ENCODE assay signal across 8 cellular contexts in the genomic region with DNA sequence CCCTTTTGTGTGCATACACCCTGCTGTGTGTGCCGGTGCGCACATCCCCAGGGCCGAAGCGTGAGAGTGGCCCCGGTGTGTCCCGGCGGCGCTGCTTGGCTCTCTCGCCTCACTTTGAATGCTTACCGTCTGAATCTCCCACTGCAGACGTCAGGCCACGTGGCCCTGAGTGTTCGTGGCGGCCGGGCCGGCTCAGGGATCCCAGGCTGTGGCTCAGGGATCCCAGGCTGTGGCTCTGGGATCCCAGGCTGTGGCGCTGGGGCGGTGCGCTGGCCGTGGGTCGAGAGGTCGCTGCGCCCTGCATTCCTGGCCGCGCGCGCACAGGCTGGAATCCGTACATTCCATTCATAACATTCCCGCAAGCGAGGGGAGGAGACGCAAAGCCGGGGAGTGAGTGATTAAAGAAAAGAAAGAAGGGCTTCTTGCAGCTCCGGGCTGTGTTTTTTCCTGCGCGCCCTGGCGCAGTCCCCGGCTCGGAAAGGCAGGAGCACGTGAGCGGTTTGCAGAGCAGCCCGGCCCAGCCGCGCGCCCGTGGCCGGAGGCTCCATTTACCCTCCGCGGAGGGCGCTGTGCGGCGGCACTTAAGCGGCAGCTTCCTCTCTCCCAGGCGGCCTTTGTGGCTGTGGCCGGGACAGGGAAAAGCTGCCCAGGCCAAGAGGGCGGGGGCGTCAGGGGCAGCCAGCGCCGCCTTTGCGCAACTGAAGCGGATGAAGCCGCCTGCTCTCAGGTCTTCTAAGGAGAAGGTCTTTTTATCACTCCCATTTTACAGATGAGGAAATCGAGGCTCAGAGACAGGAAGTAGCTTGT.
DNase-seq lines count a peak whose midpoint lies in the region; ATAC-seq and TF ChIP-seq lines count a peak whose summit lies in the region.

No MANE protein-coding gene starts in this region.

- peak; percentile 67 to 74 for TF ChIP-seq POLR2A in gastroesophageal sphincter (IDR thresholded peaks at IDR 0.05)

- H2BK120ac ChIP-seq in neuronal stem cell (ENCODE audit: low read depth, low read length) = peak overlapping the region; percentile 97

- H3K18ac ChIP-seq in neuronal stem cell (ENCODE audit: low read length) = peak overlapping the region; percentile 96

- DNase-seq in GM04504 (ENCODE audit: low read depth) (peak; percentile 85), SW480 (ENCODE audit: low spot score) (peak; percentile 88), neuronal stem cell (ENCODE audit: low spot score) (peak; percentile 93)
- DNase-seq in activated CD4-positive, CD25-positive, alpha-beta regulatory T cell treated with anti-CD3 and anti-CD28 coated beads, Interleukin-2, amount 50 U/mL, for 72 hours = no peak
- no peak for DNase-seq in effector memory CD8-positive, alpha-beta T cell

- H3K27me3 ChIP-seq in gastroesophageal sphincter (no peaks in the 10 kb centered on the region), neuronal stem cell (ENCODE audit: control insufficient read depth in 3 of 3, insufficient read depth in 3 of 3, low read depth in 1 of 3, low read length in 3 of 3) (no peaks in the 10 kb centered on the region)

- H2BK12ac ChIP-seq in neuronal stem cell (ENCODE audit: low read length) = peak overlapping the region; percentile 25

- H3K79me1 ChIP-seq in neuronal stem cell (ENCODE audit: low read depth, low read length) = no peaks in the 10 kb centered on the region

- H3K9me3 Mint-ChIP-seq in effector memory CD8-positive, alpha-beta T cell = no peaks in the 10 kb centered on the region
- H3K9me3 Mint-ChIP-seq in activated T-helper 17 cell treated with anti-CD3 and anti-CD28 coated beads, Interleukin-2, amount 50 U/mL, for 72 hours = no peaks in the 10 kb centered on the region

- H2BK5ac ChIP-seq in neuronal stem cell (ENCODE audit: low read length) = peak overlapping the region; percentile 79

- peaks cover 64 to 82% of the 10 kb centered on the region in 2 donors for H3K27me3 Mint-ChIP-seq in effector memory CD8-positive, alpha-beta T cell
- H3K27me3 Mint-ChIP-seq in activated T-helper 17 cell treated with anti-CD3 and anti-CD28 coated beads, Interleukin-2, amount 50 U/mL, for 72 hours = peaks cover 30% of the 10 kb centered on the region

- peak overlapping the region; percentile 77 for H4K8ac ChIP-seq in neuronal stem cell (ENCODE audit: low read depth, low read length)

- H3K9me3 ChIP-seq in gastroesophageal sphincter (no peaks in the 10 kb centered on the region), neuronal stem cell (replicated peaks in 1 of 2; ENCODE audit: control insufficient read depth in 2 of 2, insufficient read depth in 1 of 2, low read depth in 1 of 2, low read length in 2 of 2) (no peaks in the 10 kb centered on the region)

- peak; percentile 83 for ATAC-seq in gastroesophageal sphincter
- no peak for ATAC-seq in effector memory CD8-positive, alpha-beta T cell (replicated peaks)
- no peak for ATAC-seq in activated T-helper 17 cell treated with anti-CD3 and anti-CD28 coated beads, Interleukin-2, amount 50 U/mL, for 72 hours (replicated peaks)
- ATAC-seq in GM21423 (IDR thresholded peaks at IDR 0.05; ENCODE audit: unreplicated experiment) = no peak

- peak overlapping the region; percentile 85 for H3K9ac ChIP-seq in neuronal stem cell (ENCODE audit: low read depth, low read length, poor library complexity)

- TF ChIP-seq EP300 in gastroesophageal sphincter (IDR thresholded peaks at IDR 0.05) = no peak

- H3K4me1 Mint-ChIP-seq in effector memory CD8-positive, alpha-beta T cell (ENCODE audit: low read depth in 2 of 2) = peaks cover 0 to 2% of the 10 kb centered on the region in 2 donors
- H3K4me1 Mint-ChIP-seq in activated T-helper 17 cell treated with anti-CD3 and anti-CD28 coated beads, Interleukin-2, amount 50 U/mL, for 72 hours = no peaks in the 10 kb centered on the region

- peaks cover 5 to 79% (median 33%) of the 10 kb centered on the region in 3 donors for H3K4me1 ChIP-seq in gastroesophageal sphincter
- H3K4me1 ChIP-seq in neuronal stem cell (ENCODE audit: control insufficient read depth in 2 of 2, insufficient read depth in 1 of 2, low read depth in 1 of 2, low read length in 2 of 2) = peaks cover 14 to 21% of the 10 kb centered on the region in 2 donors

- no peak overlapping the region for H3K4ac ChIP-seq in neuronal stem cell (ENCODE audit: low read length)

- H3K4me2 ChIP-seq in neuronal stem cell (ENCODE audit: insufficient read depth, low read length, poor library complexity, severe bottlenecking) = peak overlapping the region; percentile 52

- peak overlapping the region; percentile 96 for H2BK15ac ChIP-seq in neuronal stem cell (ENCODE audit: low read length)

- peak overlapping the region; percentile 86 to 96 (median 94) for H3K27ac ChIP-seq in gastroesophageal sphincter
- peak overlapping the region; percentile 96 for H3K27ac ChIP-seq in neuronal stem cell (replicated peaks; ENCODE audit: low read length)

- H3K36me3 Mint-ChIP-seq in effector memory CD8-positive, alpha-beta T cell (ENCODE audit: insufficient read depth) = no peaks in the 10 kb centered on the region
- no peaks in the 10 kb centered on the region for H3K36me3 Mint-ChIP-seq in activated T-helper 17 cell treated with anti-CD3 and anti-CD28 coated beads, Interleukin-2, amount 50 U/mL, for 72 hours (ENCODE audit: low read depth)

- H2AK5ac ChIP-seq in neuronal stem cell (ENCODE audit: low read depth, low read length) = peak overlapping the region; percentile 93

- H3K14ac ChIP-seq in neuronal stem cell (ENCODE audit: low read length) = no peak overlapping the region

- peak overlapping the region; percentile 31 for H3K23ac ChIP-seq in neuronal stem cell (ENCODE audit: low read depth, low read length, poor library complexity)

- peak overlapping the region; percentile 90 for H4K91ac ChIP-seq in neuronal stem cell (ENCODE audit: low read depth, low read length, poor library complexity)

- H3K36me3 ChIP-seq in gastroesophageal sphincter = no peaks in the 10 kb centered on the region
- H3K36me3 ChIP-seq in neuronal stem cell (replicated peaks in 1 of 2; ENCODE audit: control insufficient read depth in 2 of 2, insufficient read depth in 2 of 2, low read length in 2 of 2) = no peaks in the 10 kb centered on the region

- H3K4me3 Mint-ChIP-seq in effector memory CD8-positive, alpha-beta T cell = no peak overlapping the region
- H3K4me3 Mint-ChIP-seq in activated T-helper 17 cell treated with anti-CD3 and anti-CD28 coated beads, Interleukin-2, amount 50 U/mL, for 72 hours = no peak overlapping the region

- peak overlapping the region; percentile 91 for H2AFZ ChIP-seq in neuronal stem cell (ENCODE audit: low read length)

- WGBS in gastroesophageal sphincter (ENCODE audit: low coverage in 1 of 2), 2 donors = 0 to 1% methylated on average over 13 to 20 of the region's 62 CpGs
- no CpG with 5 or more reads among the region's 62 CpGs for WGBS in neuronal stem cell (ENCODE audit: extremely low coverage in 2 of 2, insufficient read length in 2 of 2, insufficient replicate concordance in 1 of 2), 2 donors

- H3K27ac Mint-ChIP-seq in effector memory CD8-positive, alpha-beta T cell = no peak overlapping the region
- no peak overlapping the region for H3K27ac Mint-ChIP-seq in activated T-helper 17 cell treated with anti-CD3 and anti-CD28 coated beads, Interleukin-2, amount 50 U/mL, for 72 hours

- H3K4me3 ChIP-seq in gastroesophageal sphincter (peak overlapping the region in 1 of 2 donors; percentile 40), neuronal stem cell (ENCODE audit: low read length in 2 of 2) (peak overlapping the region; percentile 38 to 64)

- TF ChIP-seq CTCF in gastroesophageal sphincter (IDR thresholded peaks at IDR 0.05) = peak in 3 of 4 experiments; percentile 24 to 43 (median 32)

Comparison
In these comparisons a context has a peak if more than half of its experiments do, and no peak if none do; other contexts are left out.
1. DNase-seq: peak in GM04504 (single experiment), SW480 (single experiment) and neuronal stem cell (single experiment); none in activated CD4-positive, CD25-positive, alpha-beta regulatory T cell treated with anti-CD3 and anti-CD28 coated beads, Interleukin-2, amount 50 U/mL, for 72 hours (single experiment) and effector memory CD8-positive, alpha-beta T cell (0 of 3).